2 cellular contexts compared by ENCODE assay signal in genomic region chr1:161054805-161055204, GRCh38.
TF ChIP-seq lines count a peak whose summit lies in the region.

No MANE protein-coding gene starts in this region.

TF ChIP-seq in HCT116, 20 proteins besides CTCF, POLR2A, EP300 and RAD21:
- TF ChIP-seq SIN3A (IDR thresholded peaks at IDR 0.05; ENCODE audit: low read depth), result no peak
- TF ChIP-seq SP1 (IDR thresholded peaks at IDR 0.05; ENCODE audit: low read depth), result no peak
- TF ChIP-seq JUND (IDR thresholded peaks at IDR 0.05), result no peak
- TF ChIP-seq ZFX (IDR thresholded peaks at IDR 0.05), result no peak
- TF ChIP-seq EZH2phosphoT487 (IDR thresholded peaks at IDR 0.05; ENCODE audit: borderline replicate concordance), result no peak

TF ChIP-seq in WTC11, 78 proteins besides CTCF, POLR2A, EP300 and RAD21:
- TF ChIP-seq ZNF317 (CRISPR knock-in tag; IDR thresholded peaks at IDR 0.05; ENCODE audit: borderline replicate concordance, low read depth) (no peak), GABPB1 (CRISPR knock-in tag; IDR thresholded peaks at IDR 0.05) (no peak), NR1H2 (CRISPR knock-in tag; IDR thresholded peaks at IDR 0.05) (no peak), SOX15 (CRISPR knock-in tag; IDR thresholded peaks at IDR 0.05) (no peak), IRF1 (CRISPR knock-in tag; IDR thresholded peaks at IDR 0.05) (no peak), GTF2I (CRISPR knock-in tag; conservative IDR thresholded peaks at IDR 0.05) (no peak), ELF4 (CRISPR knock-in tag; IDR thresholded peaks at IDR 0.05; ENCODE audit: low read depth) (no peak), MYBL2 (CRISPR knock-in tag; IDR thresholded peaks at IDR 0.05) (no peak), ZNF425 (CRISPR knock-in tag; conservative IDR thresholded peaks at IDR 0.05) (no peak)
- TF ChIP-seq, protein P1, sequence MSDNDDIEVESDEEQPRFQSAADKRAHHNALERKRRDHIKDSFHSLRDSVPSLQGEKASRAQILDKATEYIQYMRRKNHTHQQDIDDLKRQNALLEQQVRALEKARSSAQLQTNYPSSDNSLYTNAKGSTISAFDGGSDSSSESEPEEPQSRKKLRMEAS (CRISPR knock-in tag; IDR thresholded peaks at IDR 0.05), result no peak
- TF ChIP-seq, protein P2, sequence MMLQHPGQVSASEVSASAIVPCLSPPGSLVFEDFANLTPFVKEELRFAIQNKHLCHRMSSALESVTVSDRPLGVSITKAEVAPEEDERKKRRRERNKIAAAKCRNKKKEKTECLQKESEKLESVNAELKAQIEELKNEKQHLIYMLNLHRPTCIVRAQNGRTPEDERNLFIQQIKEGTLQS (CRISPR knock-in tag; conservative IDR thresholded peaks at IDR 0.05), result no peak
